In genomic region chr10:80410578-80411145, GRCh38 we compare ENCODE assay signal across 16 cellular contexts. TPM values are rescaled to one million over a fixed set of nuclear protein-coding genes. Genes with fewer than 3 reads are reported as not detected.
DNase-seq lines count a peak whose midpoint lies in the region; ATAC-seq and TF ChIP-seq lines count a peak whose summit lies in the region.
"Had no signal": no experiment of that assay in that cellular context is flagged by ENCODE, and none has a peak within 500 bp of the region (broad histone marks: within the 10 kb centered on the region; RNA-seq: fewer than 3 reads in every experiment).

No MANE protein-coding gene starts in this region.

- no peak overlapping the region for H2AK5ac ChIP-seq in mesenchymal stem cell (ENCODE audit: low read length, severe bottlenecking)

- H2AFZ ChIP-seq in mesenchymal stem cell (ENCODE audit: low read depth, low read length), result no peak overlapping the region

- intact Hi-C loops in activated CD4-positive, alpha-beta T cell treated with anti-CD3 and anti-CD28 coated beads, Interleukin-2, amount 10 ng/mL, durations not matched to agents 24 days and 14 days (cut with micrococcal nuclease), result no loop called here
- intact Hi-C loops in activated T-helper 2 cell treated with anti-CD3 and anti-CD28 coated beads, Interferon-gamma antibody, Interleukin-2, Interleukin-4, amounts not matched to agents 10 μg/mL and 5 μg/mL and 100 μg/mL, durations not matched to agents 14 hours and 24 hours and 36 hours (cut with micrococcal nuclease), result loop anchor here (5.0 kb wide), 1 partner anchor 33 kb away; no protein-coding TSS in a partner anchor

- peak overlapping the region in 1 of 2 experiments; percentile 68 for H3K23ac ChIP-seq in mesenchymal stem cell (ENCODE audit: low read length in 2 of 2)

- peak overlapping the region; percentile 50 to 58 for H3K18ac ChIP-seq in mesenchymal stem cell (ENCODE audit: low read depth in 1 of 2, low read length in 2 of 2)

- peaks cover 30% of the 10 kb centered on the region for H3K79me1 ChIP-seq in mesenchymal stem cell (replicated peaks; ENCODE audit: low read length, poor library complexity, severe bottlenecking)

- no peak overlapping the region for H2BK5ac ChIP-seq in mesenchymal stem cell (ENCODE audit: low read depth, low read length, poor library complexity, severe bottlenecking)

- H2BK120ac ChIP-seq in mesenchymal stem cell (ENCODE audit: low read depth, low read length), result no peak overlapping the region

- no peaks in the 10 kb centered on the region for H3K9me3 Mint-ChIP-seq in activated CD4-positive, alpha-beta T cell treated with anti-CD3 and anti-CD28 coated beads, Interleukin-2, amount 10 ng/mL, durations not matched to agents 24 days and 14 days
- H3K9me3 Mint-ChIP-seq in chondrocyte (ENCODE audit: low read depth), result no peaks in the 10 kb centered on the region
- H3K9me3 Mint-ChIP-seq in activated T-helper 2 cell treated with anti-CD3 and anti-CD28 coated beads, Interferon-gamma antibody, Interleukin-2, Interleukin-4, amounts not matched to agents 10 μg/mL and 5 μg/mL and 100 μg/mL, durations not matched to agents 14 hours and 24 hours and 36 hours, result no peaks in the 10 kb centered on the region
- H3K9me3 Mint-ChIP-seq: central memory CD8-positive, alpha-beta T cell; immature natural killer cell; naive B cell had no signal

- H3K27ac ChIP-seq in mesenchymal stem cell (ENCODE audit: low read length, poor library complexity, severe bottlenecking), result no peak overlapping the region
- peak overlapping the region; percentile 55 for H3K27ac ChIP-seq in temporal lobe (ENCODE audit: low read depth, low read length)
- H3K27ac ChIP-seq: A549 had no signal

- WGBS in mesenchymal stem cell, result 79% methylated on average over 2 of the region's 5 CpGs

- H3K4me3 ChIP-seq in mesenchymal stem cell (ENCODE audit: insufficient read depth in 1 of 2, low read depth in 1 of 2, low read length in 2 of 2), result no peak overlapping the region
- H3K4me3 ChIP-seq: A549 had no signal

- no peak for ATAC-seq in HG03378 (IDR thresholded peaks at IDR 0.05; ENCODE audit: unreplicated experiment)
- ATAC-seq: A549 had no signal

- no peak overlapping the region for H2BK15ac ChIP-seq in mesenchymal stem cell (ENCODE audit: low read depth, poor library complexity, severe bottlenecking)

- no peak overlapping the region for H3K4me2 ChIP-seq in mesenchymal stem cell (ENCODE audit: low read length, poor library complexity, severe bottlenecking)
- H3K4me2 ChIP-seq: A549 had no signal

- H3K4me1 ChIP-seq in mesenchymal stem cell (ENCODE audit: control insufficient read depth, insufficient read depth, low read depth, low read length), result peaks cover 45% of the 10 kb centered on the region

- TF ChIP-seq CTCF in chondrocyte (IDR thresholded peaks at IDR 0.05), result no peak

- H3K27me3 ChIP-seq in mesenchymal stem cell (ENCODE audit: control insufficient read depth in 1 of 2, insufficient read depth in 1 of 2, low read length in 2 of 2), result peaks cover 0 to 7% of the 10 kb centered on the region in 2 experiments

- H2BK12ac ChIP-seq in mesenchymal stem cell (ENCODE audit: low read length in 2 of 2), result peak overlapping the region; percentile 64 to 92

- DNase-seq in activated CD4-positive, alpha-beta T cell treated with anti-CD3 and anti-CD28 coated beads, Interleukin-2, amount 10 ng/mL, durations not matched to agents 24 days and 14 days, result no peak
- no peak for DNase-seq in activated CD4-positive, alpha-beta T cell treated with anti-CD3 and anti-CD28 coated beads, Interleukin-2, amount 50 U/mL, for 48 hours
- no peak for DNase-seq in chondrocyte (ENCODE audit: low spot score)
- DNase-seq in mesenchymal stem cell, result no peak
- no peak for DNase-seq in activated T-helper 2 cell treated with anti-CD3 and anti-CD28 coated beads, Interferon-gamma antibody, Interleukin-2, Interleukin-4, amounts not matched to agents 10 μg/mL and 5 μg/mL and 100 μg/mL, durations not matched to agents 14 hours and 24 hours and 36 hours (ENCODE audit: low spot score)
- no peak for DNase-seq in GM03348 (ENCODE audit: low spot score)
- DNase-seq: activated gamma-delta T cell, immature natural killer cell, KG1, naive B cell, NCI-H187 had no signal

- peaks cover 0 to 6% of the 10 kb centered on the region in 2 experiments for H3K36me3 ChIP-seq in mesenchymal stem cell (ENCODE audit: control insufficient read depth in 1 of 2, insufficient read depth in 2 of 2, low read depth in 1 of 2, low read length in 2 of 2)

- H3K4ac ChIP-seq in mesenchymal stem cell (ENCODE audit: low read depth in 1 of 2, low read length in 2 of 2), result peak overlapping the region; percentile 3 to 75

- peaks cover 4% of the 10 kb centered on the region for H3K36me3 Mint-ChIP-seq in activated CD4-positive, alpha-beta T cell treated with anti-CD3 and anti-CD28 coated beads, Interleukin-2, amount 10 ng/mL, durations not matched to agents 24 days and 14 days (ENCODE audit: low read depth)
- no peaks in the 10 kb centered on the region for H3K36me3 Mint-ChIP-seq in chondrocyte (ENCODE audit: low read depth)
- no peaks in the 10 kb centered on the region for H3K36me3 Mint-ChIP-seq in activated T-helper 2 cell treated with anti-CD3 and anti-CD28 coated beads, Interferon-gamma antibody, Interleukin-2, Interleukin-4, amounts not matched to agents 10 μg/mL and 5 μg/mL and 100 μg/mL, durations not matched to agents 14 hours and 24 hours and 36 hours (ENCODE audit: low read depth)
- H3K36me3 Mint-ChIP-seq: immature natural killer cell, naive B cell had no signal

- H3K9ac ChIP-seq in mesenchymal stem cell (ENCODE audit: low read length), result no peak overlapping the region

- H4K8ac ChIP-seq in mesenchymal stem cell (ENCODE audit: low read length), result peak overlapping the region; percentile 43

- no peaks in the 10 kb centered on the region for H3K9me3 ChIP-seq in mesenchymal stem cell (ENCODE audit: control insufficient read depth, low read length)
- H3K9me3 ChIP-seq: A549 had no signal

- H3K14ac ChIP-seq in mesenchymal stem cell (ENCODE audit: low read length in 2 of 2), result peak overlapping the region in 1 of 2 experiments; percentile 76

- H3K4me1 Mint-ChIP-seq in activated CD4-positive, alpha-beta T cell treated with anti-CD3 and anti-CD28 coated beads, Interleukin-2, amount 10 ng/mL, durations not matched to agents 24 days and 14 days, result peaks cover 31% of the 10 kb centered on the region
- H3K4me1 Mint-ChIP-seq in chondrocyte (ENCODE audit: low read depth), result peaks cover 80% of the 10 kb centered on the region
- peaks cover 35% of the 10 kb centered on the region for H3K4me1 Mint-ChIP-seq in activated T-helper 2 cell treated with anti-CD3 and anti-CD28 coated beads, Interferon-gamma antibody, Interleukin-2, Interleukin-4, amounts not matched to agents 10 μg/mL and 5 μg/mL and 100 μg/mL, durations not matched to agents 14 hours and 24 hours and 36 hours (ENCODE audit: low read depth)

- H4K91ac ChIP-seq in mesenchymal stem cell (ENCODE audit: low read length), result peak overlapping the region; percentile 70

- peaks cover 18% of the 10 kb centered on the region for H3K27me3 Mint-ChIP-seq in activated CD4-positive, alpha-beta T cell treated with anti-CD3 and anti-CD28 coated beads, Interleukin-2, amount 10 ng/mL, durations not matched to agents 24 days and 14 days
- H3K27me3 Mint-ChIP-seq in chondrocyte (ENCODE audit: low read depth), result no peaks in the 10 kb centered on the region
- H3K27me3 Mint-ChIP-seq in activated T-helper 2 cell treated with anti-CD3 and anti-CD28 coated beads, Interferon-gamma antibody, Interleukin-2, Interleukin-4, amounts not matched to agents 10 μg/mL and 5 μg/mL and 100 μg/mL, durations not matched to agents 14 hours and 24 hours and 36 hours (ENCODE audit: low read depth), result peaks cover 16% of the 10 kb centered on the region
- H3K27me3 Mint-ChIP-seq: naive B cell had no signal

- H3K4me3 Mint-ChIP-seq in activated CD4-positive, alpha-beta T cell treated with anti-CD3 and anti-CD28 coated beads, Interleukin-2, amount 10 ng/mL, durations not matched to agents 24 days and 14 days, result no peak overlapping the region
- peak overlapping the region; percentile 2 for H3K4me3 Mint-ChIP-seq in chondrocyte (ENCODE audit: unreplicated experiment)
- H3K4me3 Mint-ChIP-seq in activated T-helper 2 cell treated with anti-CD3 and anti-CD28 coated beads, Interferon-gamma antibody, Interleukin-2, Interleukin-4, amounts not matched to agents 10 μg/mL and 5 μg/mL and 100 μg/mL, durations not matched to agents 14 hours and 24 hours and 36 hours (ENCODE audit: low read depth), result no peak overlapping the region
- H3K4me3 Mint-ChIP-seq: central memory CD8-positive, alpha-beta T cell had no signal

- peak overlapping the region; percentile 10 for H3K27ac Mint-ChIP-seq in activated CD4-positive, alpha-beta T cell treated with anti-CD3 and anti-CD28 coated beads, Interleukin-2, amount 10 ng/mL, durations not matched to agents 24 days and 14 days
- H3K27ac Mint-ChIP-seq in chondrocyte (ENCODE audit: unreplicated experiment), result peak overlapping the region; percentile 73
- no peak overlapping the region for H3K27ac Mint-ChIP-seq in activated T-helper 2 cell treated with anti-CD3 and anti-CD28 coated beads, Interferon-gamma antibody, Interleukin-2, Interleukin-4, amounts not matched to agents 10 μg/mL and 5 μg/mL and 100 μg/mL, durations not matched to agents 14 hours and 24 hours and 36 hours
- H3K27ac Mint-ChIP-seq: immature natural killer cell had no signal

RNA-seq across cellular contexts. Expression of gene PRXL2A, which starts 2.3 kb away (rescaled TPM):
- 14.8 and 16.4 TPM in 2 replicates for total RNA-seq in activated CD4-positive, alpha-beta T cell treated with anti-CD3 and anti-CD28 coated beads, Interleukin-2, amount 10 ng/mL, durations not matched to agents 24 days and 14 days
- 47.4 to 86.9 TPM (median 83.9 TPM) in 3 replicates for total RNA-seq in chondrocyte
- 214 TPM for polyA plus RNA-seq in mesenchymal stem cell (2013, experiment 1 of 2)
- polyA plus RNA-seq in mesenchymal stem cell (2013, experiment 2 of 2), result 220 TPM
- 68.6 TPM for total RNA-seq in temporal lobe
- total RNA-seq in activated T-helper 2 cell treated with anti-CD3 and anti-CD28 coated beads, Interferon-gamma antibody, Interleukin-2, Interleukin-4, amounts not matched to agents 10 μg/mL and 5 μg/mL and 100 μg/mL, durations not matched to agents 14 hours and 24 hours and 36 hours, result 18.4 and 19.6 TPM in 2 replicates

RNA-seq across cellular contexts. Expression of gene TSPAN14, which starts 43.4 kb away (rescaled TPM):
- total RNA-seq in activated CD4-positive, alpha-beta T cell treated with anti-CD3 and anti-CD28 coated beads, Interleukin-2, amount 10 ng/mL, durations not matched to agents 24 days and 14 days, result 57.8 and 61.7 TPM in 2 replicates
- total RNA-seq in chondrocyte (23.0 to 57.4 TPM (median 53.8 TPM) in 3 replicates), temporal lobe (27.8 TPM)
- polyA plus RNA-seq in mesenchymal stem cell (2013, experiment 1 of 2), result 42.9 TPM
- 44.5 TPM for polyA plus RNA-seq in mesenchymal stem cell (2013, experiment 2 of 2)
- 45.4 and 51.1 TPM in 2 replicates for total RNA-seq in activated T-helper 2 cell treated with anti-CD3 and anti-CD28 coated beads, Interferon-gamma antibody, Interleukin-2, Interleukin-4, amounts not matched to agents 10 μg/mL and 5 μg/mL and 100 μg/mL, durations not matched to agents 14 hours and 24 hours and 36 hours

RNA-seq across cellular contexts. Expression of gene DYDC2, which starts 54.1 kb away (rescaled TPM):
- not detected in 2 replicates for total RNA-seq in activated CD4-positive, alpha-beta T cell treated with anti-CD3 and anti-CD28 coated beads, Interleukin-2, amount 10 ng/mL, durations not matched to agents 24 days and 14 days
- total RNA-seq in chondrocyte (not detected in 3 replicates), temporal lobe (2.0 TPM)
- not detected for polyA plus RNA-seq in mesenchymal stem cell (2013, experiment 1 of 2)
- polyA plus RNA-seq in mesenchymal stem cell (2013, experiment 2 of 2), result not detected
- not detected in 2 replicates for total RNA-seq in activated T-helper 2 cell treated with anti-CD3 and anti-CD28 coated beads, Interferon-gamma antibody, Interleukin-2, Interleukin-4, amounts not matched to agents 10 μg/mL and 5 μg/mL and 100 μg/mL, durations not matched to agents 14 hours and 24 hours and 36 hours
- total RNA-seq: ureter had no signal
- polyA plus RNA-seq: immature natural killer cell had no signal

RNA-seq across cellular contexts. Expression of gene DYDC1, which starts 54.1 kb away (rescaled TPM):
- not detected in 2 replicates for total RNA-seq in activated CD4-positive, alpha-beta T cell treated with anti-CD3 and anti-CD28 coated beads, Interleukin-2, amount 10 ng/mL, durations not matched to agents 24 days and 14 days
- not detected in 3 replicates for total RNA-seq in chondrocyte
- polyA plus RNA-seq in mesenchymal stem cell (2013, experiment 1 of 2), result not detected
- polyA plus RNA-seq in mesenchymal stem cell (2013, experiment 2 of 2), result not detected
- not detected for total RNA-seq in temporal lobe
- total RNA-seq in activated T-helper 2 cell treated with anti-CD3 and anti-CD28 coated beads, Interferon-gamma antibody, Interleukin-2, Interleukin-4, amounts not matched to agents 10 μg/mL and 5 μg/mL and 100 μg/mL, durations not matched to agents 14 hours and 24 hours and 36 hours, result not detected in 2 replicates
- total RNA-seq: ureter had no signal
- polyA plus RNA-seq: A549, immature natural killer cell had no signal
